Comparison of ENCODE assay signal across 1 cellular context in genomic region chr1:17197696-17198095, GRCh38.
TF ChIP-seq lines count a peak whose summit lies in the region.

No MANE protein-coding gene starts in this region.

TF ChIP-seq in IMR-90, 13 proteins besides CTCF, POLR2A, EP300 and RAD21:
- no peak for TF ChIP-seq RCOR1 (IDR thresholded peaks at IDR 0.05; ENCODE audit: insufficient replicate concordance, low read length)
- no peak for TF ChIP-seq BHLHE40 (IDR thresholded peaks at IDR 0.05; ENCODE audit: low read depth, low read length)
- TF ChIP-seq USF2 (IDR thresholded peaks at IDR 0.05; ENCODE audit: low read depth, low read length) = no peak
- TF ChIP-seq CEBPB (IDR thresholded peaks at IDR 0.05; ENCODE audit: low read depth, low read length) = no peak
- no peak for TF ChIP-seq RFX5 (IDR thresholded peaks at IDR 0.05; ENCODE audit: low read depth, low read length)
- no peak for TF ChIP-seq SMC3 (IDR thresholded peaks at IDR 0.05; ENCODE audit: low read depth, low read length)
- no peak for TF ChIP-seq FOS (IDR thresholded peaks at IDR 0.05; ENCODE audit: low read depth, low read length)
- no peak for TF ChIP-seq MAZ (IDR thresholded peaks at IDR 0.05; ENCODE audit: borderline replicate concordance, low read depth, low read length)
- TF ChIP-seq CHD1 (IDR thresholded peaks at IDR 0.05; ENCODE audit: low read depth, low read length) = no peak
- TF ChIP-seq NFE2L2 (IDR thresholded peaks at IDR 0.05; ENCODE audit: low read depth, low read length) = no peak
- TF ChIP-seq MXI1 (IDR thresholded peaks at IDR 0.05; ENCODE audit: borderline replicate concordance, low read depth, low read length) = no peak
- no peak for TF ChIP-seq ELK1 (IDR thresholded peaks at IDR 0.05; ENCODE audit: borderline replicate concordance, low read depth, low read length)
- TF ChIP-seq MAFK (IDR thresholded peaks at IDR 0.05; ENCODE audit: low read depth, low read length) = no peak
